In genomic region chr10:97020452-97021400, GRCh38 we compare ENCODE assay signal across 12 cellular contexts.
DNase-seq lines count a peak whose midpoint lies in the region; ATAC-seq and TF ChIP-seq lines count a peak whose summit lies in the region.
"Had no signal": no experiment of that assay in that cellular context is flagged by ENCODE, and none has a peak within 500 bp of the region (broad histone marks: within the 10 kb centered on the region; RNA-seq: fewer than 3 reads in every experiment).

No MANE protein-coding gene starts in this region.

- H3K36me3 ChIP-seq in HUES48 (ENCODE audit: control insufficient read depth, insufficient read depth, low read length) (no peaks in the 10 kb centered on the region), heart right ventricle (no peaks in the 10 kb centered on the region)

- ATAC-seq in WTC11: no peak; the same call in 1 of the 2 replicates
- peak; percentile 79 to 93 (median 88) for ATAC-seq in heart right ventricle
- no peak for ATAC-seq in GM19035 (IDR thresholded peaks at IDR 0.05; ENCODE audit: unreplicated experiment)

- no peaks in the 10 kb centered on the region for H3K9me3 ChIP-seq in HUES48 (ENCODE audit: control insufficient read depth, insufficient read depth, low read length)
- H3K9me3 ChIP-seq in heart right ventricle: no peaks in the 10 kb centered on the region

- no peaks in the 10 kb centered on the region for H3K27me3 Mint-ChIP-seq in WTC11 (ENCODE audit: low read depth)
- H3K27me3 Mint-ChIP-seq: CD4-positive, CD25-positive, alpha-beta regulatory T cell had no signal

- TF ChIP-seq CTCF in WTC11 (IDR thresholded peaks at IDR 0.05) (no peak), heart right ventricle (IDR thresholded peaks at IDR 0.05) (no peak)

- intact Hi-C loops in heart right ventricle (cut with DNase I) (loop anchor here in 8 of 10 donors (5.0 to 10.0 kb wide), 9 partner anchors 103 to 646 kb away; partner anchors contain the start of gene LCOR (in 5 of the 8)), posterior vena cava (cut with DNase I) (no loop called here)

- 33 to 42% methylated on average over 25 of the region's 25 CpGs for WGBS in heart right ventricle, 2 donors

- CTCF ChIA-PET in WTC11 (lab: Charles Lee): interaction anchor here (0.7 to 3.1 kb wide), 11 partner anchors 12 to 650 kb away, joined by 3 to 18 read pairs (median 3); no protein-coding TSS in a partner anchor

- H3K36me3 Mint-ChIP-seq in WTC11: no peaks in the 10 kb centered on the region
- H3K36me3 Mint-ChIP-seq: CD4-positive, CD25-positive, alpha-beta regulatory T cell had no signal

- peak overlapping the region; percentile 25 for H3K27ac ChIP-seq in HUES48 (ENCODE audit: low read depth, low read length)
- H3K27ac ChIP-seq in heart right ventricle: peak overlapping the region; percentile 38 to 92 (median 88)
- H3K27ac ChIP-seq: KMS-11 had no signal

- H3K27me3 ChIP-seq in HUES48 (ENCODE audit: control insufficient read depth, insufficient read depth, low read length): no peaks in the 10 kb centered on the region
- H3K27me3 ChIP-seq in heart right ventricle: no peaks in the 10 kb centered on the region

- H3K9me3 Mint-ChIP-seq in WTC11: no peaks in the 10 kb centered on the region
- H3K9me3 Mint-ChIP-seq: CD4-positive, CD25-positive, alpha-beta regulatory T cell had no signal

- H3K9ac ChIP-seq in HUES48 (ENCODE audit: low read depth, low read length): no peak overlapping the region
- H3K9ac ChIP-seq: KMS-11 had no signal

- no peak for DNase-seq in WTC11 (ENCODE audit: low spot score)
- peak; percentile 40 to 72 for DNase-seq in heart right ventricle
- peak; percentile 74 for DNase-seq in posterior vena cava (ENCODE audit: low spot score)
- no peak for DNase-seq in NCI-H1048 (lab: John Stamatoyannopoulos, UW)
- no peak for DNase-seq in HuH-7 (ENCODE audit: low spot score)
- no peak for DNase-seq in HT-29 (ENCODE audit: low spot score)
- DNase-seq: activated CD8-positive, alpha-beta memory T cell treated with anti-CD3 and anti-CD28 coated beads, Interleukin-2, amount 50 U/mL, for 4 hours; CD4-positive, CD25-positive, alpha-beta regulatory T cell; T1000 had no signal

- POLR2A ChIA-PET in WTC11 (lab: Charles Lee): interaction anchor here (0.6 to 0.7 kb wide), 3 partner anchors 246 to 667 kb away, joined by 3 read pairs; partner anchors contain the start of gene AVPI1

- no peak overlapping the region for H3K4me3 Mint-ChIP-seq in WTC11
- H3K4me3 Mint-ChIP-seq: CD4-positive, CD25-positive, alpha-beta regulatory T cell had no signal

- H3K4me3 ChIP-seq in HUES48 (ENCODE audit: low read depth, low read length) (no peak overlapping the region), heart right ventricle (no peak overlapping the region)

- no peak overlapping the region for H3K27ac Mint-ChIP-seq in WTC11
- H3K27ac Mint-ChIP-seq: CD4-positive, CD25-positive, alpha-beta regulatory T cell had no signal

- peaks cover 14% of the 10 kb centered on the region for H3K4me1 Mint-ChIP-seq in WTC11

- H3K4me1 ChIP-seq in HUES48 (ENCODE audit: control insufficient read depth, insufficient read depth, low read length) (peaks cover 7% of the 10 kb centered on the region; the same call in 1 of the 2 replicates), heart right ventricle (peaks cover 12 to 43% (median 29%) of the 10 kb centered on the region in 9 donors)

TF ChIP-seq in WTC11, 78 proteins besides CTCF, POLR2A, EP300 and RAD21:
- TF ChIP-seq, protein P1, sequence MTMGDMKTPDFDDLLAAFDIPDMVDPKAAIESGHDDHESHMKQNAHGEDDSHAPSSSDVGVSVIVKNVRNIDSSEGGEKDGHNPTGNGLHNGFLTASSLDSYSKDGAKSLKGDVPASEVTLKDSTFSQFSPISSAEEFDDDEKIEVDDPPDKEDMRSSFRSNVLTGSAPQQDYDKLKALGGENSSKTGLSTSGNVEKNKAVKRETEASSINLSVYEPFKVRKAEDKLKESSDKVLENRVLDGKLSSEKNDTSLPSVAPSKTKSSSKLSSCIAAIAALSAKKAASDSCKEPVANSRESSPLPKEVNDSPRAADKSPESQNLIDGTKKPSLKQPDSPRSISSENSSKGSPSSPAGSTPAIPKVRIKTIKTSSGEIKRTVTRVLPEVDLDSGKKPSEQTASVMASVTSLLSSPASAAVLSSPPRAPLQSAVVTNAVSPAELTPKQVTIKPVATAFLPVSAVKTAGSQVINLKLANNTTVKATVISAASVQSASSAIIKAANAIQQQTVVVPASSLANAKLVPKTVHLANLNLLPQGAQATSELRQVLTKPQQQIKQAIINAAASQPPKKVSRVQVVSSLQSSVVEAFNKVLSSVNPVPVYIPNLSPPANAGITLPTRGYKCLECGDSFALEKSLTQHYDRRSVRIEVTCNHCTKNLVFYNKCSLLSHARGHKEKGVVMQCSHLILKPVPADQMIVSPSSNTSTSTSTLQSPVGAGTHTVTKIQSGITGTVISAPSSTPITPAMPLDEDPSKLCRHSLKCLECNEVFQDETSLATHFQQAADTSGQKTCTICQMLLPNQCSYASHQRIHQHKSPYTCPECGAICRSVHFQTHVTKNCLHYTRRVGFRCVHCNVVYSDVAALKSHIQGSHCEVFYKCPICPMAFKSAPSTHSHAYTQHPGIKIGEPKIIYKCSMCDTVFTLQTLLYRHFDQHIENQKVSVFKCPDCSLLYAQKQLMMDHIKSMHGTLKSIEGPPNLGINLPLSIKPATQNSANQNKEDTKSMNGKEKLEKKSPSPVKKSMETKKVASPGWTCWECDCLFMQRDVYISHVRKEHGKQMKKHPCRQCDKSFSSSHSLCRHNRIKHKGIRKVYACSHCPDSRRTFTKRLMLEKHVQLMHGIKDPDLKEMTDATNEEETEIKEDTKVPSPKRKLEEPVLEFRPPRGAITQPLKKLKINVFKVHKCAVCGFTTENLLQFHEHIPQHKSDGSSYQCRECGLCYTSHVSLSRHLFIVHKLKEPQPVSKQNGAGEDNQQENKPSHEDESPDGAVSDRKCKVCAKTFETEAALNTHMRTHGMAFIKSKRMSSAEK (CRISPR knock-in tag; IDR thresholded peaks at IDR 0.05; ENCODE audit: borderline replicate concordance): no peak
- TF ChIP-seq ZNF263 (CRISPR knock-in tag; IDR thresholded peaks at IDR 0.05; ENCODE audit: low read depth): peak; percentile 64; the same call in 1 of the 2 replicates
- no peak for TF ChIP-seq HMGA2 (CRISPR knock-in tag; IDR thresholded peaks at IDR 0.05)
TF ChIP-seq in WTC11: peak in this region for 1.

Comparison
In these comparisons a context has a peak if more than half of its experiments do, and no peak if none do; other contexts are left out.
1. ATAC-seq: peak in heart right ventricle (8 of 8); none in WTC11 (single experiment) and GM19035 (single experiment).
2. DNase-seq: peak in heart right ventricle (2 of 2) and posterior vena cava (single experiment); none in WTC11 (single experiment), NCI-H1048 (single experiment), HuH-7 (single experiment) and HT-29 (single experiment).
3. intact Hi-C loops: an anchor here in heart right ventricle (5.0 to 10.0 kb wide); none called in posterior vena cava.